In genomic region chr1:145845144-145845513, GRCh38 we compare ENCODE assay signal across 8 cellular contexts. TPM values are rescaled to one million over a fixed set of nuclear protein-coding genes. Genes with fewer than 3 reads are reported as not detected.
A peak's percentile ranks its signal among the peaks of the same experiment; 100 is the strongest.
DNase-seq lines count a peak whose midpoint lies in the region; ATAC-seq and TF ChIP-seq lines count a peak whose summit lies in the region.

No MANE protein-coding gene starts in this region.

- H3K36me3 ChIP-seq in skeletal muscle tissue (ENCODE audit: control insufficient read depth in 3 of 3, insufficient read depth in 3 of 3, low read length in 3 of 3), result peaks cover 28 to 49% (median 38%) of the 10 kb centered on the region in 3 donors

- H3K4me3 ChIP-seq in AG10803 (ENCODE audit: low read length) (peak overlapping the region; percentile 72), skeletal muscle tissue (ENCODE audit: low read length in 3 of 3) (peak overlapping the region; percentile 72 to 85 (median 77))

- H3K4me1 ChIP-seq in skeletal muscle tissue (ENCODE audit: control insufficient read depth in 3 of 3, insufficient read depth in 3 of 3, low read length in 3 of 3), result peaks cover 9 to 17% (median 10%) of the 10 kb centered on the region in 3 donors

- no peaks in the 10 kb centered on the region for H3K9me3 ChIP-seq in skeletal muscle tissue (ENCODE audit: control insufficient read depth in 3 of 3, low read length in 3 of 3)

- H3K27ac ChIP-seq in skeletal muscle tissue (ENCODE audit: low read depth, low read length), result peak overlapping the region; percentile 48

- H3K27me3 ChIP-seq in skeletal muscle tissue (ENCODE audit: control insufficient read depth in 3 of 3, insufficient read depth in 3 of 3, low read length in 3 of 3), result no peaks in the 10 kb centered on the region

- DNase-seq in AG10803 (ENCODE audit: low read depth), result no peak
- peak; percentile 90 for DNase-seq in SIG-M5 (lab: John Stamatoyannopoulos, UW)
- peak; percentile 88 for DNase-seq in germinal center (ENCODE audit: low spot score)
- DNase-seq in effector CD8-positive, alpha-beta T cell (lab: John Stamatoyannopoulos, UW), result no peak
- DNase-seq in NCI-H187 (lab: John Stamatoyannopoulos, UW), result no peak

- no peak for TF ChIP-seq CTCF in AG10803 (conservative IDR thresholded peaks at IDR 0.05; ENCODE audit: low read length)

- peak overlapping the region; percentile 75 to 92 (median 75) for H3K9ac ChIP-seq in skeletal muscle tissue (ENCODE audit: low read depth in 1 of 3, low read length in 3 of 3)

- ATAC-seq in GM18873 (IDR thresholded peaks at IDR 0.05; ENCODE audit: low FRiP score, unreplicated experiment), result peak; percentile 53
- ATAC-seq in HG03095 (IDR thresholded peaks at IDR 0.05; ENCODE audit: unreplicated experiment), result peak; percentile 64

RNA-seq across cellular contexts. Expression of gene NUDT17, which starts 0.3 kb away (rescaled TPM):
- 8.9 TPM for total RNA-seq in skeletal muscle tissue

RNA-seq across cellular contexts. Expression of gene PIAS3, which starts 13.8 kb away (rescaled TPM):
- total RNA-seq in skeletal muscle tissue, result 5.7 TPM

RNA-seq across cellular contexts. Expression of gene POLR3C, which starts 21.1 kb away (rescaled TPM):
- total RNA-seq in skeletal muscle tissue, result 22.4 TPM

RNA-seq across cellular contexts. Expression of gene RNF115, which starts 21.2 kb away (rescaled TPM):
- total RNA-seq in skeletal muscle tissue, result 13.6 TPM

RNA-seq across cellular contexts. Expression of gene ANKRD35, which starts 40.5 kb away (rescaled TPM):
- total RNA-seq in skeletal muscle tissue, result 1.6 TPM

Comparison
In these comparisons a context has a peak if more than half of its experiments do, and no peak if none do; other contexts are left out.
1. DNase-seq: peak in SIG-M5 (single experiment) and germinal center (single experiment); none in AG10803 (single experiment), effector CD8-positive, alpha-beta T cell (single experiment) and NCI-H187 (0 of 2).